Comparison of ENCODE assay signal across 1 cellular context in the genomic region with DNA sequence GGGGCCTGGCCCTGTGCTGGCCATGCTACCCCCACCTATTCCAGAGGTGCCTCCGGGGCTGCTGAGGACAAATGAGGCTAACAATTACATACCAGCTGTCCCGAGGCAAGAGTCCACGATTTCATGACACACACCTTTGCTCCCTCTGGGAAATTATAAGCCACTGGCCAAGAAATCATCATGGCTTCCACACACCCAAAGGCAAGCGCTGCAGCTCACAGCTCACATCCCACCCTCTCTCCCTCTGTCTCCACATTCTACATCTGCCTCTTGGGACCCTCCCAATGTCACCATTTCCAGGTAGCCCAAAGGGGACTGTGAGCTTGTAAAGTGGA.
TF ChIP-seq lines count a peak whose summit lies in the region.

No MANE protein-coding gene starts in this region.

TF ChIP-seq in H1, 55 proteins besides CTCF, POLR2A, EP300 and RAD21:
- TF ChIP-seq, protein P1, sequence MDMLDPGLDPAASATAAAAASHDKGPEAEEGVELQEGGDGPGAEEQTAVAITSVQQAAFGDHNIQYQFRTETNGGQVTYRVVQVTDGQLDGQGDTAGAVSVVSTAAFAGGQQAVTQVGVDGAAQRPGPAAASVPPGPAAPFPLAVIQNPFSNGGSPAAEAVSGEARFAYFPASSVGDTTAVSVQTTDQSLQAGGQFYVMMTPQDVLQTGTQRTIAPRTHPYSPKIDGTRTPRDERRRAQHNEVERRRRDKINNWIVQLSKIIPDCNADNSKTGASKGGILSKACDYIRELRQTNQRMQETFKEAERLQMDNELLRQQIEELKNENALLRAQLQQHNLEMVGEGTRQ (IDR thresholded peaks at IDR 0.05; ENCODE audit: low read length) = no peak
- no peak for TF ChIP-seq SRF (IDR thresholded peaks at IDR 0.05; ENCODE audit: low read depth, low read length)
- TF ChIP-seq TEAD4 (IDR thresholded peaks at IDR 0.05; ENCODE audit: low read depth, low read length) = no peak
